8 cellular contexts compared by ENCODE assay signal in the genomic region with DNA sequence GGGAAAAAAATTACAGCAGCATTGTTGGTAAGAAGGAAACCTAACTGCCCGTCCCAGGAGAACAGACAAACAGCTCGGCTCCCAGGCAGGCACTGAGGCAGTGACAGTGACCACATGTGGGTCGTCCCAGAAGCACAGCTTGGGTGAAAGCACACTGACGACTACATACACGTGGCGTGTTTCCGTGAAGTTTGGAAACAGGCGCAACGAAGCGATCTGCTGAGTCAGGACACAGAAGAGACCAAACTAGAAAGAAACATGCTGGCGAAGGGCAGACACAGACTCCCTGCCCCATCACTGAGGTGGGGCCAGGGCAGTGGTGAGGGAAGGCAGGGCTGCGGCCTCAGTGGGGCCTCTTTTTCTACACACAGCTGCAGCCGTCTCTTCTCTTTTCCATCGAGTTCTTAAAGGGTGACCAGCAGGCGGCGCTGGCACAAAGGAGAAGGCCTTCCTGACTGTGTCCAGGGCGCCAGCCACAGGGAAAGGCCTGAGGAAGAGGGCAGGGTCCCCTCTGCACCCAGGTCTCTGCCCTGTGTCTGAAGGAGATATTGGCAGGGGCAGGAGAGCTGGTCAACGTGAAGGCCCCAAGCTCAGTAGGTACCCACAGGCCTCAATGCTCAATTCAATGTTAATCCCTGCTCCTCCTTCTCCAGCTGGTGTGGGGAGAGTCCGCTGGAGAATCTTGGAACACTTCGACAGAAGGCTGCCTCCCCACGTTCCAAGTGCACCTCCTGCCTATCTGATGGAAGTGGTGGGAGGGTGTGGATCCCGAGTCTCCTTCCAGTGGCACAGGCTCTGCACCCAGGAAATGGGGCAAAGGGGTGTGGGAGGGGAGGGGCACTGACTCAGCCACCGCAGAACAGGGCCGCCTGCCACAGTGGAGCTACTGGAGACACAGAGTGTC. TPM values are rescaled to one million over a fixed set of nuclear protein-coding genes. Genes with fewer than 3 reads are reported as not detected.
A peak's percentile ranks its signal among the peaks of the same experiment; 100 is the strongest.
DNase-seq lines count a peak whose midpoint lies in the region; ATAC-seq, FAIRE-seq and TF ChIP-seq lines count a peak whose summit lies in the region.

No MANE protein-coding gene starts in this region.

- H4K20me1 ChIP-seq in smooth muscle cell (ENCODE audit: low read depth), result peaks cover 69% of the 10 kb centered on the region

- H3K27me3 ChIP-seq in smooth muscle cell (ENCODE audit: low read depth), result no peaks in the 10 kb centered on the region

- H3F3A ChIP-seq in smooth muscle cell (ENCODE audit: low read depth), result no peaks in the 10 kb centered on the region

- H3K79me2 ChIP-seq in smooth muscle cell (ENCODE audit: low read depth), result peaks cover 35% of the 10 kb centered on the region

- H3K36me3 ChIP-seq in smooth muscle cell (ENCODE audit: low read depth), result peaks cover 11% of the 10 kb centered on the region

- TF ChIP-seq CTCF in GM10266 (IDR thresholded peaks at IDR 0.05; ENCODE audit: control insufficient read depth, insufficient read depth, low read depth, missing control alignments) (peak; percentile 64), cardiac fibroblast (IDR thresholded peaks at IDR 0.05; ENCODE audit: low read depth, low read length) (peak; percentile 79), smooth muscle cell (IDR thresholded peaks at IDR 0.05; ENCODE audit: borderline replicate concordance, insufficient read depth, poor library complexity, severe bottlenecking) (peak; percentile 75)

- H3K9ac ChIP-seq in smooth muscle cell (ENCODE audit: low read depth), result no peak overlapping the region

- no peaks in the 10 kb centered on the region for H3K4me1 ChIP-seq in smooth muscle cell (ENCODE audit: low read depth)

- ATAC-seq in GM21515 (IDR thresholded peaks at IDR 0.05; ENCODE audit: unreplicated experiment), result no peak

- DNase-seq in GM10266 (ENCODE audit: extremely low spot score), result peak; percentile 48
- DNase-seq in NAMALWA (ENCODE audit: low spot score), result peak; percentile 64
- DNase-seq in T-helper 9 cell, result peak; percentile 41
- DNase-seq in cardiac fibroblast (ENCODE audit: low read depth in 2 of 2), result peak; percentile 75 to 80
- peak; percentile 92 for DNase-seq in inferior parietal cortex (ENCODE audit: extremely low spot score)
- no peak for DNase-seq in smooth muscle cell (lab: John Stamatoyannopoulos, UW; ENCODE audit: unreplicated experiment)
- no peak for DNase-seq in GM19239 (ENCODE audit: insufficient read length, low spot score)

- no peaks in the 10 kb centered on the region for H3K9me3 ChIP-seq in smooth muscle cell (replicated peaks; ENCODE audit: low read depth)

- no peak overlapping the region for H3K4me2 ChIP-seq in smooth muscle cell

- H3K4me3 ChIP-seq in cardiac fibroblast (replicated peaks in 1 of 2; ENCODE audit: low read depth in 2 of 2, low read length in 2 of 2) (no peak overlapping the region), smooth muscle cell (no peak overlapping the region)

- no peak for FAIRE-seq in GM19239 (lab: Jason Lieb, UNC)

- no peak overlapping the region for H2AFZ ChIP-seq in smooth muscle cell (ENCODE audit: low read depth)

- 74% methylated on average over 24 of the region's 24 CpGs for WGBS in smooth muscle cell (ENCODE audit: low lambda C conversion rate)

- H3K27ac ChIP-seq in smooth muscle cell (ENCODE audit: low read depth), result no peak overlapping the region

RNA-seq across cellular contexts. Expression of a gene that starts 19.9 kb away (rescaled TPM):
- total RNA-seq in smooth muscle cell, result 51.7 and 57.0 TPM in 2 replicates
- polyA plus RNA-seq in smooth muscle cell, result 61.6 and 64.6 TPM in 2 replicates

RNA-seq across cellular contexts. Expression of a gene that starts 45.2 kb away (rescaled TPM):
- 63.1 and 102 TPM in 2 replicates for total RNA-seq in smooth muscle cell
- polyA plus RNA-seq in smooth muscle cell, result 95.0 and 114 TPM in 2 replicates

Comparison
In these comparisons a context has a peak if more than half of its experiments do, and no peak if none do; other contexts are left out.
1. DNase-seq: peak in GM10266 (single experiment), NAMALWA (single experiment), T-helper 9 cell (single experiment), cardiac fibroblast (2 of 2) and inferior parietal cortex (single experiment); none in smooth muscle cell (single experiment) and GM19239 (single experiment).
2. Peak in every context shown above with its lines, with median percentiles within 50 percentile points of each other: CTCF ChIP-seq.